Comparison of ENCODE assay signal across 24 cellular contexts in the genomic region with DNA sequence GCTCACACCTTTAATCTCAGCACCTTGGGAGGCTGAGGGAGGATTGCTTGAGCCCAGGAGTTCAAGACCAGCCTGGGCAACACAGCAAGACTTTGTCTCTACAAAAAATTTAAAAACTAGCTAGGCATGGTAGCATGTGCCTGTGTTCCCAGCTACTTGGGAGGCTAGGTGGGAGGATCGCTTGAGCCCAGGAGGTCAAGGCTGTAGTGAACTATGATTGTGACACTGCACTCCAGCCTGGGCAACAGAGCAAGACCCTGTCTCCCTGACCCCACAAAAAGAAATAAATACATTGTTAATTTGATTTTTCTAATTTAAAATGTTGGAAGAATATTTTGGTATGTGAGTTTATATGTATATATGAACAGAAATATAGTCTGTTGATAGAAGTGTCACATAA.
"Had no signal": no experiment of that assay in that cellular context is flagged by ENCODE, and none has a peak within 500 bp of the region (broad histone marks: within the 10 kb centered on the region; RNA-seq: fewer than 3 reads in every experiment).

No MANE protein-coding gene starts in this region.

- H3K36me3 ChIP-seq: neural progenitor cell, right atrium auricular region, thoracic aorta had no signal

- H3K27me3 ChIP-seq: left lung, neural progenitor cell, neutrophil, right atrium auricular region, suprapubic skin, tibial artery, upper lobe of right lung had no signal

- H3K4me1 ChIP-seq: left lung, parathyroid adenoma, right atrium auricular region had no signal

- H3K9me3 ChIP-seq: left lung, lower lobe of right lung, neutrophil, right atrium auricular region, suprapubic skin, thoracic aorta, tibial artery, upper lobe of right lung had no signal

- ATAC-seq: left colon; lower lobe of right lung; naive thymus-derived CD8-positive, alpha-beta T cell; sciatic nerve; stimulated activated effector memory CD8-positive, alpha-beta T cell treated with anti-CD3 and anti-CD28 coated beads, Interleukin-12 subunit alpha, Interleukin-12 subunit beta, amount 100 ng/mL, for 72 hours; upper lobe of right lung had no signal

- H3K4me3 ChIP-seq: left lung, lower lobe of right lung, neural progenitor cell, right atrium auricular region, skin epidermis, suprapubic skin, thoracic aorta, tibial artery, upper lobe of right lung had no signal

- H3K4me3 Mint-ChIP-seq: immature natural killer cell; naive thymus-derived CD8-positive, alpha-beta T cell; nephron progenitor cell; neural progenitor cell; stimulated activated effector memory CD8-positive, alpha-beta T cell treated with anti-CD3 and anti-CD28 coated beads, Interleukin-12 subunit alpha, Interleukin-12 subunit beta, amount 100 ng/mL, for 72 hours; stimulated activated naive CD8-positive, alpha-beta T cell treated with anti-CD3 and anti-CD28 coated beads, Interleukin-15, Interleukin-2, amounts not matched to agents 100 ng/mL and 50 ng/mL, for 24 hours had no signal

- H3K27me3 Mint-ChIP-seq: naive thymus-derived CD8-positive, alpha-beta T cell; stimulated activated naive CD8-positive, alpha-beta T cell treated with anti-CD3 and anti-CD28 coated beads, Interleukin-15, Interleukin-2, amounts not matched to agents 100 ng/mL and 50 ng/mL, for 24 hours had no signal

- H3K27ac ChIP-seq: left lung, lower lobe of right lung, neural progenitor cell, neutrophil, parathyroid adenoma, right atrium auricular region, suprapubic skin, thoracic aorta, tibial artery, upper lobe of right lung had no signal

- H3K27ac Mint-ChIP-seq: nephron progenitor cell; neural progenitor cell; stimulated activated effector memory CD8-positive, alpha-beta T cell treated with anti-CD3 and anti-CD28 coated beads, Interleukin-12 subunit alpha, Interleukin-12 subunit beta, amount 100 ng/mL, for 72 hours; stimulated activated naive CD8-positive, alpha-beta T cell treated with anti-CD3 and anti-CD28 coated beads, Interleukin-15, Interleukin-2, amounts not matched to agents 100 ng/mL and 50 ng/mL, for 24 hours had no signal

- H3K9me3 Mint-ChIP-seq: immature natural killer cell; naive thymus-derived CD8-positive, alpha-beta T cell; nephron progenitor cell; neural progenitor cell; stimulated activated effector memory CD8-positive, alpha-beta T cell treated with anti-CD3 and anti-CD28 coated beads, Interleukin-12 subunit alpha, Interleukin-12 subunit beta, amount 100 ng/mL, for 72 hours; stimulated activated naive CD8-positive, alpha-beta T cell treated with anti-CD3 and anti-CD28 coated beads, Interleukin-15, Interleukin-2, amounts not matched to agents 100 ng/mL and 50 ng/mL, for 24 hours had no signal

- DNase-seq: immature natural killer cell; kidney; left colon; left lung; lower lobe of right lung; mammary epithelial cell; naive thymus-derived CD8-positive, alpha-beta T cell; nephron progenitor cell; occipital lobe; stimulated activated CD4-positive, alpha-beta T cell treated with anti-CD3 and anti-CD28 coated beads, Interleukin-4, amount 100 ng/mL, for 24 hours; stimulated activated naive CD4-positive, alpha-beta T cell; tibial artery; trophoblast cell; upper lobe of right lung had no signal
